ENCODE assay signal across 8 cellular contexts in genomic region chr16:67447508-67448076, GRCh38. TPM values are rescaled to one million over a fixed set of nuclear protein-coding genes. Genes with fewer than 3 reads are reported as not detected.
DNase-seq lines count a peak whose midpoint lies in the region; ATAC-seq, FAIRE-seq and TF ChIP-seq lines count a peak whose summit lies in the region.

No MANE protein-coding gene starts in this region.

- no peaks in the 10 kb centered on the region for H3K9me3 ChIP-seq in K562 (replicated peaks; ENCODE audit: control insufficient read depth, insufficient read depth, low read depth, low read length)

- H2AFZ ChIP-seq in K562 (ENCODE audit: low read depth, low read length): no peak overlapping the region

- WGBS in K562 (ENCODE audit: insufficient coverage, low coverage, missing lambda C conversion rate): 65% methylated on average over 6 of the region's 6 CpGs

- peak in 1 of 2 experiments; percentile 50; a peak in 3 of 4 replicates for TF ChIP-seq RAD21 in K562 (CRISPR knock-in tag; conservative IDR thresholded peaks at IDR 0.05 in 1 of 2, IDR thresholded peaks at IDR 0.05 in 1 of 2)

- no peaks in the 10 kb centered on the region for H3K27me3 ChIP-seq in K562 (ENCODE audit: control insufficient read depth in 2 of 2, insufficient read depth in 2 of 2, low read length in 2 of 2)

- in situ Hi-C loops in K562 (cut with MboI): no loop called here

- H3K4me1 Mint-ChIP-seq in CD14-positive monocyte (peaks cover 4% of the 10 kb centered on the region), T-cell (peaks cover 0 to 14% (median 0%) of the 10 kb centered on the region in 3 donors)
- H3K4me1 Mint-ChIP-seq in stimulated activated memory B cell treated with anti-CD40 and anti-IgM and Interleukin-4, amounts not matched to agents 10 μg/mL and 1 μg/mL and 100 μg/mL, for 72 hours: peaks cover 28% of the 10 kb centered on the region

- peak overlapping the region in 1 of 2 experiments; percentile 72; a peak in 1 of 4 replicates for H3K9ac ChIP-seq in K562 (ENCODE audit: insufficient read depth in 1 of 2, low read depth in 2 of 2, low read length in 2 of 2)

- DNase-seq in CD14-positive monocyte (ENCODE audit: low spot score) (peak; percentile 67), HEK293T (ENCODE audit: extremely low spot score) (peak; percentile 67), T-cell (peak in 27 of 34 experiments; percentile 11 to 48 (median 36)), K562 (ENCODE audit: extremely low read depth in 1 of 4, low spot score in 3 of 4) (peak; percentile 65 to 76 (median 70)), medulla oblongata (ENCODE audit: extremely low spot score) (peak; percentile 29), NCI-H146 treated with DMSO at 0.1 percent for 48 hours (lab: John Stamatoyannopoulos, UW; ENCODE audit: unreplicated experiment) (no peak)

- no peak overlapping the region for H3K27ac ChIP-seq in K562 (ENCODE audit: extremely low read depth, low read depth, low read length)

- H3K79me2 ChIP-seq in K562 (ENCODE audit: control insufficient read depth, insufficient read depth, low read length): no peaks in the 10 kb centered on the region

- H3K27me3 Mint-ChIP-seq in CD14-positive monocyte (ENCODE audit: low read depth in 3 of 3): no peaks in the 10 kb centered on the region
- H3K27me3 Mint-ChIP-seq in T-cell: no peaks in the 10 kb centered on the region
- H3K27me3 Mint-ChIP-seq in stimulated activated memory B cell treated with anti-CD40 and anti-IgM and Interleukin-4, amounts not matched to agents 10 μg/mL and 1 μg/mL and 100 μg/mL, for 72 hours: no peaks in the 10 kb centered on the region

- H3K4me1 ChIP-seq in K562 (replicated peaks in 1 of 2; ENCODE audit: control insufficient read depth in 2 of 2, insufficient read depth in 2 of 2, low read length in 2 of 2): peaks cover 0 to 32% of the 10 kb centered on the region in 2 experiments; a peak in 2 of 5 replicates

- peaks cover 74% of the 10 kb centered on the region; the same call in 2 of the 3 replicates for H3K36me3 ChIP-seq in K562 (ENCODE audit: control insufficient read depth, insufficient read depth, low read length)

- peaks cover 22% of the 10 kb centered on the region for H4K20me1 ChIP-seq in K562 (replicated peaks; ENCODE audit: control insufficient read depth, insufficient read depth, low read length)

- H3K4me3 Mint-ChIP-seq in CD14-positive monocyte: no peak overlapping the region
- H3K4me3 Mint-ChIP-seq in T-cell: no peak overlapping the region
- no peak overlapping the region for H3K4me3 Mint-ChIP-seq in stimulated activated memory B cell treated with anti-CD40 and anti-IgM and Interleukin-4, amounts not matched to agents 10 μg/mL and 1 μg/mL and 100 μg/mL, for 72 hours

- FAIRE-seq in K562 (lab: Jason Lieb, UNC): peak; percentile 64

- peaks cover 2% of the 10 kb centered on the region for H3K9me1 ChIP-seq in K562 (ENCODE audit: control insufficient read depth, insufficient read depth, low read length)

- no peak overlapping the region for H3K4me3 ChIP-seq in K562

- H3K4me2 ChIP-seq in K562 (ENCODE audit: insufficient read depth, low read length): no peak overlapping the region

- no peak for TF ChIP-seq EP300 in K562 (IDR thresholded peaks at IDR 0.05; ENCODE audit: low read length)

- H3K36me3 Mint-ChIP-seq in CD14-positive monocyte (peaks cover 60 to 97% of the 10 kb centered on the region in 2 donors), T-cell (peaks cover 27% of the 10 kb centered on the region)
- peaks cover 50% of the 10 kb centered on the region for H3K36me3 Mint-ChIP-seq in stimulated activated memory B cell treated with anti-CD40 and anti-IgM and Interleukin-4, amounts not matched to agents 10 μg/mL and 1 μg/mL and 100 μg/mL, for 72 hours

- POLR2A ChIA-PET in HEK293T (lab: Yijun Ruan, JAX) (interaction anchor here (1.0 kb wide), 1 partner anchor 33 kb away, joined by 3 read pairs; the partner anchor contains the start of gene ATP6V0D1), T-cell (lab: Charles Lee) (no interaction called here), K562 (lab: Yijun Ruan, JAX) (no interaction called here)

- intact Hi-C loops in CD14-positive monocyte (cut with micrococcal nuclease) (no loop called here), K562 (cut with micrococcal nuclease) (loop anchor here (2.0 kb wide), 1 partner anchor 19 kb away; no protein-coding TSS in a partner anchor)

- CTCF ChIA-PET in HEK293T (lab: Yijun Ruan, JAX) (interaction anchor here (0.7 to 2.5 kb wide), 4 partner anchors 9 to 21 kb away, joined by 3 to 11 read pairs (median 4); no protein-coding TSS in a partner anchor), T-cell (lab: Charles Lee) (interaction anchor here (0.5 to 1.4 kb wide), 5 partner anchors 9 to 1967 kb away, joined by 3 to 5 read pairs (median 3); partner anchors contain the start of gene HSD11B2 (in 1 of the 2)), K562 (lab: Yijun Ruan, JAX; ENCODE audit: low intra/inter-chr PET ratio) (no interaction called here)

- no peak for TF ChIP-seq POLR2A in K562 (conservative IDR thresholded peaks at IDR 0.05)

- ATAC-seq in T-cell (replicated peaks in 1 of 4) (peak; percentile 57 to 65 (median 61)), K562 (peak; percentile 90), HG03457 (IDR thresholded peaks at IDR 0.05; ENCODE audit: unreplicated experiment) (no peak)
- peak; percentile 53 for ATAC-seq in stimulated activated memory B cell treated with anti-CD40 and anti-IgM and Interleukin-4, amounts not matched to agents 10 μg/mL and 1 μg/mL and 100 μg/mL, for 72 hours

- BruUV-seq in K562 (replicated peaks; lab: Mats Ljungman, UMichigan): no TSS peak

- TF ChIP-seq CTCF in CD14-positive monocyte (IDR thresholded peaks at IDR 0.05) (peak; percentile 63), K562 (IDR thresholded peaks at IDR 0.05 in 2 of 3, conservative IDR thresholded peaks at IDR 0.05 in 1 of 3; ENCODE audit: insufficient read depth in 2 of 3, low read depth in 1 of 3, low read length in 3 of 3) (peak; percentile 70 to 77 (median 73))

- no peaks in the 10 kb centered on the region for H3K9me3 Mint-ChIP-seq in CD14-positive monocyte
- no peaks in the 10 kb centered on the region for H3K9me3 Mint-ChIP-seq in T-cell
- H3K9me3 Mint-ChIP-seq in stimulated activated memory B cell treated with anti-CD40 and anti-IgM and Interleukin-4, amounts not matched to agents 10 μg/mL and 1 μg/mL and 100 μg/mL, for 72 hours: no peaks in the 10 kb centered on the region

- H3K27ac Mint-ChIP-seq in CD14-positive monocyte (peak overlapping the region in 5 of 7 donors; percentile 22 to 60 (median 55)), T-cell (no peak overlapping the region)
- H3K27ac Mint-ChIP-seq in stimulated activated memory B cell treated with anti-CD40 and anti-IgM and Interleukin-4, amounts not matched to agents 10 μg/mL and 1 μg/mL and 100 μg/mL, for 72 hours: no peak overlapping the region

RNA-seq across cellular contexts. Expression of gene HSD11B2, which starts 16.7 kb away (rescaled TPM):
- polyA plus RNA-seq in CD14-positive monocyte (not detected), K562 (2011; rRNA removed) (0.79 and 2.2 TPM in 2 replicates), K562 (2014; fragmentation: Illumina TruSeq; extraction: Trizol) (1.4 and 2.7 TPM in 2 replicates), K562 (2014; fragmentation: Nextera tagmentation; extraction: Ambion mirVana) (under 1 TPM; 0.08 to 0.18 TPM), K562 (2014; rRNA removed) (1.4 and 2.2 TPM in 2 replicates)
- total RNA-seq in T-cell (under 1 TPM in 3 of 5 donors, not detected in 2; 0.20 to 0.32 (median 0.29) TPM), K562 (2014; rRNA removed) (0.95 and 2.9 TPM in 2 replicates), K562 (2014; rRNA removed; fragmentation: Illumina TruSeq; extraction: Trizol) (0.22 and 0.55 TPM in 2 replicates), K562 (2015; rRNA removed; fragmentation: Illumina TruSeq; extraction: Trizol) (0.60 and 0.65 TPM in 2 replicates), K562 (2021) (1.9 and 2.0 TPM in 2 replicates)
- 3.4 and 5.6 TPM in 2 replicates for total RNA-seq in K562 (2011; cell fraction: chromatin; rRNA removed; ENCODE audit: low replicate concordance)
- 3.0 and 4.7 TPM in 2 replicates for total RNA-seq in K562 (2011; cell fraction: nucleolus; rRNA removed)
- total RNA-seq in K562 (2011; cell fraction: nucleoplasm; rRNA removed): 2.4 and 6.9 TPM in 2 replicates
- 1.8 and 2.4 TPM in 2 replicates for polyA plus RNA-seq in K562 (2011; cell fraction: cytosol; rRNA removed)
- polyA plus RNA-seq in K562 (2011; cell fraction: nucleus; rRNA removed): 3.4 and 4.8 TPM in 2 replicates
- 0.86 and 2.0 TPM in 2 replicates for polyA plus RNA-seq in K562 (2012)
- polyA minus RNA-seq in K562 (2011; rRNA and poly(A)+ RNA removed): 0.72 and 1.1 TPM in 2 replicates
- polyA minus RNA-seq in K562 (2011; cell fraction: cytosol; rRNA and poly(A)+ RNA removed): 1.9 and 2.9 TPM in 2 replicates
- 0.67 and 0.81 TPM in 2 replicates for polyA minus RNA-seq in K562 (2011; cell fraction: nucleus; rRNA and poly(A)+ RNA removed)

RNA-seq across cellular contexts. Expression of gene ZDHHC1, which starts 31.3 kb away (rescaled TPM):
- polyA plus RNA-seq in CD14-positive monocyte: 10 to 100 TPM in 1 of 2 donors, 1 to 10 TPM in 1; 6.0 to 14.2 TPM
- total RNA-seq in T-cell: under 1 TPM in 4 of 5 donors, not detected in 1; 0.26 to 0.85 (median 0.47) TPM
- total RNA-seq in K562 (2011; cell fraction: chromatin; rRNA removed; ENCODE audit: low replicate concordance): not detected in 2 replicates
- 0.50 TPM in 1 of 2 replicates, not detected in the other for total RNA-seq in K562 (2011; cell fraction: nucleolus; rRNA removed)
- total RNA-seq in K562 (2011; cell fraction: nucleoplasm; rRNA removed): not detected in 2 replicates
- 0.24 and 0.77 TPM in 2 replicates for total RNA-seq in K562 (2014; rRNA removed)
- not detected in 2 replicates for total RNA-seq in K562 (2014; rRNA removed; fragmentation: Illumina TruSeq; extraction: Trizol)
- 0.36 TPM in 1 of 2 replicates, not detected in the other for total RNA-seq in K562 (2015; rRNA removed; fragmentation: Illumina TruSeq; extraction: Trizol)
- total RNA-seq in K562 (2021): 0.16 TPM in 1 of 2 replicates, not detected in the other
- 0.06 and 0.07 TPM in 2 replicates for polyA plus RNA-seq in K562 (2011; rRNA removed)
- polyA plus RNA-seq in K562 (2011; cell fraction: cytosol; rRNA removed): 0.13 and 0.95 TPM in 2 replicates
- 0.28 and 0.43 TPM in 2 replicates for polyA plus RNA-seq in K562 (2011; cell fraction: nucleus; rRNA removed)
- polyA plus RNA-seq in K562 (2012): 0.17 TPM in 1 of 2 replicates, not detected in the other
- polyA plus RNA-seq in K562 (2014; fragmentation: Illumina TruSeq; extraction: Trizol): not detected in 2 replicates
- not detected for polyA plus RNA-seq in K562 (2014; fragmentation: Nextera tagmentation; extraction: Ambion mirVana)
- polyA plus RNA-seq in K562 (2014; rRNA removed): 0.25 TPM in 1 of 2 replicates, not detected in the other
- polyA minus RNA-seq in K562 (2011; rRNA and poly(A)+ RNA removed): not detected in 2 replicates
- not detected in 2 replicates for polyA minus RNA-seq in K562 (2011; cell fraction: cytosol; rRNA and poly(A)+ RNA removed)
- polyA minus RNA-seq in K562 (2011; cell fraction: nucleus; rRNA and poly(A)+ RNA removed): 0.54 TPM in 1 of 2 replicates, not detected in the other

RNA-seq across cellular contexts. Expression of gene ATP6V0D1, which starts 33.4 kb away (rescaled TPM):
- polyA plus RNA-seq in CD14-positive monocyte: 100 to 1,000 TPM; 631 to 687 TPM
- total RNA-seq in T-cell: 10 to 100 TPM; 41.5 to 49.6 (median 45.8) TPM
- 30.0 and 74.0 TPM in 2 replicates for total RNA-seq in K562 (2011; cell fraction: chromatin; rRNA removed; ENCODE audit: low replicate concordance)
- 56.4 and 56.6 TPM in 2 replicates for total RNA-seq in K562 (2011; cell fraction: nucleolus; rRNA removed)
- 38.9 and 42.7 TPM in 2 replicates for total RNA-seq in K562 (2011; cell fraction: nucleoplasm; rRNA removed)
- total RNA-seq in K562 (2014; rRNA removed): 45.6 and 54.5 TPM in 2 replicates
- total RNA-seq in K562 (2014; rRNA removed; fragmentation: Illumina TruSeq; extraction: Trizol): 22.0 and 30.6 TPM in 2 replicates
- total RNA-seq in K562 (2015; rRNA removed; fragmentation: Illumina TruSeq; extraction: Trizol): 51.8 and 53.5 TPM in 2 replicates
- total RNA-seq in K562 (2021): 61.3 and 61.5 TPM in 2 replicates
- polyA plus RNA-seq in K562 (2011; rRNA removed): 48.2 and 51.5 TPM in 2 replicates
- polyA plus RNA-seq in K562 (2011; cell fraction: cytosol; rRNA removed): 97.2 and 146 TPM in 2 replicates
- 52.3 and 67.8 TPM in 2 replicates for polyA plus RNA-seq in K562 (2011; cell fraction: nucleus; rRNA removed)
- 84.3 and 116 TPM in 2 replicates for polyA plus RNA-seq in K562 (2012)
- polyA plus RNA-seq in K562 (2014; fragmentation: Illumina TruSeq; extraction: Trizol): 64.9 and 69.7 TPM in 2 replicates
- polyA plus RNA-seq in K562 (2014; fragmentation: Nextera tagmentation; extraction: Ambion mirVana): 10 to 100 TPM; 23.2 to 40.7 TPM
- polyA plus RNA-seq in K562 (2014; rRNA removed): 33.9 and 37.3 TPM in 2 replicates
- polyA minus RNA-seq in K562 (2011; rRNA and poly(A)+ RNA removed): 45.3 and 118 TPM in 2 replicates
- 61.6 and 78.2 TPM in 2 replicates for polyA minus RNA-seq in K562 (2011; cell fraction: cytosol; rRNA and poly(A)+ RNA removed)
- polyA minus RNA-seq in K562 (2011; cell fraction: nucleus; rRNA and poly(A)+ RNA removed): 17.6 and 17.7 TPM in 2 replicates

RNA-seq across cellular contexts. Expression of gene AGRP, which starts 35.8 kb away (rescaled TPM):
- polyA plus RNA-seq in CD14-positive monocyte (under 1 TPM; 0.32 to 0.54 TPM), K562 (2011; rRNA removed) (not detected in 2 replicates), K562 (2014; fragmentation: Illumina TruSeq; extraction: Trizol) (not detected in 2 replicates), K562 (2014; fragmentation: Nextera tagmentation; extraction: Ambion mirVana) (not detected), K562 (2014; rRNA removed) (not detected in 2 replicates)
- total RNA-seq in T-cell (not detected), K562 (2014; rRNA removed) (not detected in 2 replicates), K562 (2014; rRNA removed; fragmentation: Illumina TruSeq; extraction: Trizol) (not detected in 2 replicates), K562 (2015; rRNA removed; fragmentation: Illumina TruSeq; extraction: Trizol) (not detected in 2 replicates), K562 (2021) (not detected in 2 replicates)
- not detected in 2 replicates for total RNA-seq in K562 (2011; cell fraction: chromatin; rRNA removed; ENCODE audit: low replicate concordance)
- total RNA-seq in K562 (2011; cell fraction: nucleolus; rRNA removed): not detected in 2 replicates
- not detected in 2 replicates for total RNA-seq in K562 (2011; cell fraction: nucleoplasm; rRNA removed)
- polyA plus RNA-seq in K562 (2011; cell fraction: cytosol; rRNA removed): not detected in 2 replicates
- polyA plus RNA-seq in K562 (2011; cell fraction: nucleus; rRNA removed): not detected in 2 replicates
- not detected in 2 replicates for polyA plus RNA-seq in K562 (2012)
- not detected in 2 replicates for polyA minus RNA-seq in K562 (2011; rRNA and poly(A)+ RNA removed)
- polyA minus RNA-seq in K562 (2011; cell fraction: cytosol; rRNA and poly(A)+ RNA removed): not detected in 2 replicates
- not detected in 2 replicates for polyA minus RNA-seq in K562 (2011; cell fraction: nucleus; rRNA and poly(A)+ RNA removed)

RNA-seq across cellular contexts. Expression of gene TPPP3, which starts 54.3 kb away (rescaled TPM):
- polyA plus RNA-seq in CD14-positive monocyte (100 to 1,000 TPM in 1 of 2 donors, 10 to 100 TPM in 1; 63.1 to 123 TPM), K562 (2011; rRNA removed) (0.32 and 0.58 TPM in 2 replicates), K562 (2014; fragmentation: Illumina TruSeq; extraction: Trizol) (0.36 and 0.66 TPM in 2 replicates), K562 (2014; fragmentation: Nextera tagmentation; extraction: Ambion mirVana) (under 1 TPM in 1 of 2 experiments, not detected in 1; 0.13 TPM), K562 (2014; rRNA removed) (0.50 and 0.92 TPM in 2 replicates)
- total RNA-seq in T-cell (under 1 TPM in 2 of 5 donors, not detected in 3; 0.18 to 0.23 TPM), K562 (2014; rRNA removed) (0.16 and 0.50 TPM in 2 replicates), K562 (2014; rRNA removed; fragmentation: Illumina TruSeq; extraction: Trizol) (0.25 TPM in 1 of 2 replicates, not detected in the other), K562 (2015; rRNA removed; fragmentation: Illumina TruSeq; extraction: Trizol) (not detected in 2 replicates), K562 (2021) (0.38 and 0.44 TPM in 2 replicates)
- 0.44 TPM in 1 of 2 replicates, not detected in the other for total RNA-seq in K562 (2011; cell fraction: chromatin; rRNA removed; ENCODE audit: low replicate concordance)
- total RNA-seq in K562 (2011; cell fraction: nucleolus; rRNA removed): 0.17 TPM in 1 of 2 replicates, not detected in the other
- 0.37 TPM in 1 of 2 replicates, not detected in the other for total RNA-seq in K562 (2011; cell fraction: nucleoplasm; rRNA removed)
- 0.44 and 0.60 TPM in 2 replicates for polyA plus RNA-seq in K562 (2011; cell fraction: cytosol; rRNA removed)
- polyA plus RNA-seq in K562 (2011; cell fraction: nucleus; rRNA removed): 0.31 and 0.46 TPM in 2 replicates
- polyA plus RNA-seq in K562 (2012): 0.37 and 0.38 TPM in 2 replicates
- polyA minus RNA-seq in K562 (2011; rRNA and poly(A)+ RNA removed): 0.21 TPM in 1 of 2 replicates, not detected in the other
- not detected in 2 replicates for polyA minus RNA-seq in K562 (2011; cell fraction: cytosol; rRNA and poly(A)+ RNA removed)
- polyA minus RNA-seq in K562 (2011; cell fraction: nucleus; rRNA and poly(A)+ RNA removed): 0.13 and 0.33 TPM in 2 replicates

Comparison
In these comparisons a context has a peak if more than half of its experiments do, and no peak if none do; other contexts are left out.
1. H3K27ac Mint-ChIP-seq: peak in CD14-positive monocyte (5 of 7); none in T-cell (0 of 2) and stimulated activated memory B cell treated with anti-CD40 and anti-IgM and Interleukin-4, amounts not matched to agents 10 μg/mL and 1 μg/mL and 100 μg/mL, for 72 hours (single experiment).